ENCODE assay signal across 8 cellular contexts in genomic region chr20:652611-653109, GRCh38. TPM values are rescaled to one million over a fixed set of nuclear protein-coding genes. Genes with fewer than 3 reads are reported as not detected.
DNase-seq lines count a peak whose midpoint lies in the region; FAIRE-seq and TF ChIP-seq lines count a peak whose summit lies in the region.

No MANE protein-coding gene starts in this region.

- H3K9me1 ChIP-seq in keratinocyte (ENCODE audit: control insufficient read depth, extremely low read depth, insufficient read depth, low read length), result no peaks in the 10 kb centered on the region

- H3K4me3 Mint-ChIP-seq in IgD-negative memory B cell (peak overlapping the region; percentile 83 to 94 (median 88)), astrocyte (ENCODE audit: unreplicated experiment) (peak overlapping the region; percentile 85)

- peak; percentile 18 for DNase-seq in NCI-H510A (lab: John Stamatoyannopoulos, UW)
- no peak for DNase-seq in NCI-H510A treated with DMSO at 0.1 percent for 48 hours (lab: John Stamatoyannopoulos, UW)
- DNase-seq in astrocyte (ENCODE audit: low read depth), result peak; percentile 23
- DNase-seq in keratinocyte (ENCODE audit: low read depth, low spot score), result no peak
- no peak for DNase-seq in suprapubic skin (ENCODE audit: low spot score in 2 of 2)
- DNase-seq in H54 (ENCODE audit: insufficient read length, low spot score), result no peak
- DNase-seq in NCI-H2196 (lab: John Stamatoyannopoulos, UW; ENCODE audit: unreplicated experiment), result no peak

- H3K27me3 Mint-ChIP-seq in IgD-negative memory B cell (peaks cover 2% of the 10 kb centered on the region), astrocyte (ENCODE audit: low read depth, unreplicated experiment) (peaks cover 10% of the 10 kb centered on the region)

- peaks cover 12 to 21% (median 20%) of the 10 kb centered on the region in 3 donors for H3K4me1 Mint-ChIP-seq in IgD-negative memory B cell
- H3K4me1 Mint-ChIP-seq in astrocyte (ENCODE audit: low read depth, unreplicated experiment), result peaks cover 4% of the 10 kb centered on the region

- TF ChIP-seq CTCF in astrocyte (IDR thresholded peaks at IDR 0.05; ENCODE audit: insufficient read depth, low read depth, low read length) (no peak), keratinocyte (optimal IDR thresholded peaks at IDR 0.05 in 1 of 3, IDR thresholded peaks at IDR 0.05 in 1 of 3, conservative IDR thresholded peaks at IDR 0.05 in 1 of 3; ENCODE audit: extremely low read depth in 1 of 3, insufficient read depth in 2 of 3, low read length in 3 of 3) (no peak), suprapubic skin (IDR thresholded peaks at IDR 0.05) (no peak)

- TF ChIP-seq POLR2A in suprapubic skin (IDR thresholded peaks at IDR 0.05), result no peak
- TF ChIP-seq POLR2A in H54 (IDR thresholded peaks at IDR 0.05; ENCODE audit: low read depth, low read length), result no peak

- H3K27ac ChIP-seq in astrocyte (ENCODE audit: low read depth, low read length) (peak overlapping the region; percentile 87), keratinocyte (ENCODE audit: control insufficient read depth, insufficient read depth, low read length) (peak overlapping the region; percentile 81), suprapubic skin (peak overlapping the region; percentile 75)

- dilution Hi-C loops in keratinocyte (cut with MboI; ENCODE audit: extremely low pct_ligation_motif_present, low sequenced_read_pairs), result no loop called here

- TF ChIP-seq EP300 in suprapubic skin (IDR thresholded peaks at IDR 0.05), result no peak

- peak overlapping the region; percentile 67 for H2AFZ ChIP-seq in astrocyte (ENCODE audit: low read depth, low read length)
- peak overlapping the region; percentile 79 for H2AFZ ChIP-seq in keratinocyte (ENCODE audit: control insufficient read depth, low read length)

- H3K27ac Mint-ChIP-seq in IgD-negative memory B cell, result no peak overlapping the region
- H3K27ac Mint-ChIP-seq in astrocyte (ENCODE audit: unreplicated experiment), result peak overlapping the region; percentile 83

- peaks cover 48% of the 10 kb centered on the region for H4K20me1 ChIP-seq in astrocyte (ENCODE audit: insufficient read depth, low read length)
- H4K20me1 ChIP-seq in keratinocyte (ENCODE audit: control insufficient read depth, extremely low read depth, insufficient read depth, low read length), result peaks cover 4% of the 10 kb centered on the region

- H3K27me3 ChIP-seq in astrocyte (ENCODE audit: insufficient read depth, low read length), result no peaks in the 10 kb centered on the region
- no peaks in the 10 kb centered on the region for H3K27me3 ChIP-seq in keratinocyte (ENCODE audit: control insufficient read depth, extremely low read depth, insufficient read depth, low read length)
- no peaks in the 10 kb centered on the region for H3K27me3 ChIP-seq in suprapubic skin

- H3K36me3 Mint-ChIP-seq in IgD-negative memory B cell (no peaks in the 10 kb centered on the region), astrocyte (ENCODE audit: low read depth, unreplicated experiment) (peaks cover 23% of the 10 kb centered on the region)

- H3K36me3 ChIP-seq in astrocyte (ENCODE audit: insufficient read depth, low read length), result peaks cover 13% of the 10 kb centered on the region
- peaks cover 18 to 21% of the 10 kb centered on the region in 2 experiments for H3K36me3 ChIP-seq in keratinocyte (ENCODE audit: control insufficient read depth in 2 of 2, extremely low read depth in 1 of 2, insufficient read depth in 2 of 2, low read length in 2 of 2)
- peaks cover 25% of the 10 kb centered on the region for H3K36me3 ChIP-seq in suprapubic skin

- WGBS in suprapubic skin, result 20% methylated on average over 6 of the region's 36 CpGs

- H3K9me3 Mint-ChIP-seq in IgD-negative memory B cell (peaks cover 0 to 1% (median 0%) of the 10 kb centered on the region in 3 donors), astrocyte (ENCODE audit: unreplicated experiment) (no peaks in the 10 kb centered on the region)

- H3K9ac ChIP-seq in astrocyte (ENCODE audit: low read length), result peak overlapping the region; percentile 93
- H3K9ac ChIP-seq in keratinocyte (ENCODE audit: control insufficient read depth, extremely low read depth, insufficient read depth, low read length), result peak overlapping the region; percentile 91

- FAIRE-seq in astrocyte (lab: Jason Lieb, UNC), result no peak
- no peak for FAIRE-seq in keratinocyte (lab: Jason Lieb, UNC)
- FAIRE-seq in H54 (lab: Jason Lieb, UNC), result no peak

- H3K79me2 ChIP-seq in astrocyte (ENCODE audit: insufficient read depth, low read length) (peaks cover 52% of the 10 kb centered on the region), keratinocyte (ENCODE audit: control insufficient read depth, insufficient read depth, low read length) (peaks cover 28% of the 10 kb centered on the region)

- peak overlapping the region; percentile 97 for H3K4me3 ChIP-seq in astrocyte (ENCODE audit: insufficient read depth, low read depth, low read length)
- peak overlapping the region; percentile 72 to 95 (median 76) for H3K4me3 ChIP-seq in keratinocyte (ENCODE audit: control insufficient read depth in 2 of 3, extremely low read depth in 1 of 3, insufficient read depth in 2 of 3, low read depth in 1 of 3, low read length in 3 of 3)
- peak overlapping the region; percentile 71 for H3K4me3 ChIP-seq in suprapubic skin

- H3K4me1 ChIP-seq in astrocyte (ENCODE audit: insufficient read depth, low read length), result peaks cover 15% of the 10 kb centered on the region
- peaks cover 13% of the 10 kb centered on the region for H3K4me1 ChIP-seq in keratinocyte (ENCODE audit: control insufficient read depth, extremely low read depth, insufficient read depth, low read length)
- H3K4me1 ChIP-seq in suprapubic skin, result peaks cover 23% of the 10 kb centered on the region

- H3K9me3 ChIP-seq in astrocyte (ENCODE audit: insufficient read depth, low read depth, low read length) (no peaks in the 10 kb centered on the region), keratinocyte (ENCODE audit: control insufficient read depth, low read depth, low read length) (no peaks in the 10 kb centered on the region), suprapubic skin (no peaks in the 10 kb centered on the region)

- peak overlapping the region; percentile 95 for H3K4me2 ChIP-seq in astrocyte (ENCODE audit: low read length)
- H3K4me2 ChIP-seq in keratinocyte (ENCODE audit: control insufficient read depth, extremely low read depth, insufficient read depth, low read depth, low read length), result peak overlapping the region; percentile 92

RNA-seq across cellular contexts. Expression of gene SRXN1, which starts 0.3 kb away (rescaled TPM):
- polyA plus RNA-seq in IgD-negative memory B cell, result 5.5 TPM
- total RNA-seq in astrocyte, result 15.9 and 17.7 TPM in 2 replicates
- 49.9 to 55.3 TPM (median 51.7 TPM) in 3 replicates for polyA plus RNA-seq in keratinocyte
- 14.3 TPM for polyA plus RNA-seq in keratinocyte (2011; ENCODE audit: low read depth)
- polyA plus RNA-seq in keratinocyte (2011; cell fraction: cytosol; rRNA removed), result 47.5 and 68.9 TPM in 2 replicates
- 24.0 and 25.8 TPM in 2 replicates for polyA plus RNA-seq in keratinocyte (2011; cell fraction: nucleus; rRNA removed)
- 46.6 and 56.9 TPM in 2 replicates for polyA plus RNA-seq in keratinocyte (2012; ENCODE audit: low replicate concordance)
- polyA minus RNA-seq in keratinocyte, result 38.6 to 43.2 TPM (median 41.1 TPM) in 3 replicates
- 53.3 TPM for polyA minus RNA-seq in keratinocyte (2011; cell fraction: cytosol; rRNA and poly(A)+ RNA removed)
- 14.9 and 20.7 TPM in 2 replicates for polyA minus RNA-seq in keratinocyte (2011; cell fraction: nucleus; rRNA and poly(A)+ RNA removed)
- total RNA-seq in suprapubic skin, result 10 to 100 TPM in 3 of 4 donors, 1 to 10 TPM in 1; 7.8 to 27.7 (median 21.0) TPM

RNA-seq across cellular contexts. Expression of gene SCRT2, which starts 22.9 kb away (rescaled TPM):
- polyA plus RNA-seq in IgD-negative memory B cell, result not detected
- total RNA-seq in astrocyte, result not detected in 2 replicates
- polyA plus RNA-seq in keratinocyte, result not detected in 3 replicates
- not detected for polyA plus RNA-seq in keratinocyte (2011; ENCODE audit: low read depth)
- not detected in 2 replicates for polyA plus RNA-seq in keratinocyte (2011; cell fraction: cytosol; rRNA removed)
- polyA plus RNA-seq in keratinocyte (2011; cell fraction: nucleus; rRNA removed), result not detected in 2 replicates
- not detected in 2 replicates for polyA plus RNA-seq in keratinocyte (2012; ENCODE audit: low replicate concordance)
- not detected in 3 replicates for polyA minus RNA-seq in keratinocyte
- not detected for polyA minus RNA-seq in keratinocyte (2011; cell fraction: cytosol; rRNA and poly(A)+ RNA removed)
- not detected in 2 replicates for polyA minus RNA-seq in keratinocyte (2011; cell fraction: nucleus; rRNA and poly(A)+ RNA removed)
- total RNA-seq in suprapubic skin, result not detected

RNA-seq across cellular contexts. Expression of gene TCF15, which starts 42.6 kb away (rescaled TPM):
- polyA plus RNA-seq in IgD-negative memory B cell, result not detected
- total RNA-seq in astrocyte, result not detected in 2 replicates
- not detected in 3 replicates for polyA plus RNA-seq in keratinocyte
- polyA plus RNA-seq in keratinocyte (2011; ENCODE audit: low read depth), result not detected
- polyA plus RNA-seq in keratinocyte (2011; cell fraction: cytosol; rRNA removed), result not detected in 2 replicates
- not detected in 2 replicates for polyA plus RNA-seq in keratinocyte (2011; cell fraction: nucleus; rRNA removed)
- not detected in 2 replicates for polyA plus RNA-seq in keratinocyte (2012; ENCODE audit: low replicate concordance)
- polyA minus RNA-seq in keratinocyte, result not detected in 3 replicates
- not detected for polyA minus RNA-seq in keratinocyte (2011; cell fraction: cytosol; rRNA and poly(A)+ RNA removed)
- not detected in 2 replicates for polyA minus RNA-seq in keratinocyte (2011; cell fraction: nucleus; rRNA and poly(A)+ RNA removed)
- under 1 TPM in 1 of 4 donors, not detected in 3; 0.76 TPM for total RNA-seq in suprapubic skin

Comparison
In these comparisons a context has a peak if more than half of its experiments do, and no peak if none do; other contexts are left out.
1. DNase-seq: peak in NCI-H510A (single experiment) and astrocyte (single experiment); none in NCI-H510A treated with DMSO at 0.1 percent for 48 hours (single experiment), keratinocyte (single experiment), suprapubic skin (0 of 2), H54 (single experiment) and NCI-H2196 (single experiment).
2. Peak in every context shown above with its lines, with median percentiles within 50 percentile points of each other: H3K27ac ChIP-seq and H3K4me3 ChIP-seq.